9 cellular contexts compared by ENCODE assay signal in the genomic region with DNA sequence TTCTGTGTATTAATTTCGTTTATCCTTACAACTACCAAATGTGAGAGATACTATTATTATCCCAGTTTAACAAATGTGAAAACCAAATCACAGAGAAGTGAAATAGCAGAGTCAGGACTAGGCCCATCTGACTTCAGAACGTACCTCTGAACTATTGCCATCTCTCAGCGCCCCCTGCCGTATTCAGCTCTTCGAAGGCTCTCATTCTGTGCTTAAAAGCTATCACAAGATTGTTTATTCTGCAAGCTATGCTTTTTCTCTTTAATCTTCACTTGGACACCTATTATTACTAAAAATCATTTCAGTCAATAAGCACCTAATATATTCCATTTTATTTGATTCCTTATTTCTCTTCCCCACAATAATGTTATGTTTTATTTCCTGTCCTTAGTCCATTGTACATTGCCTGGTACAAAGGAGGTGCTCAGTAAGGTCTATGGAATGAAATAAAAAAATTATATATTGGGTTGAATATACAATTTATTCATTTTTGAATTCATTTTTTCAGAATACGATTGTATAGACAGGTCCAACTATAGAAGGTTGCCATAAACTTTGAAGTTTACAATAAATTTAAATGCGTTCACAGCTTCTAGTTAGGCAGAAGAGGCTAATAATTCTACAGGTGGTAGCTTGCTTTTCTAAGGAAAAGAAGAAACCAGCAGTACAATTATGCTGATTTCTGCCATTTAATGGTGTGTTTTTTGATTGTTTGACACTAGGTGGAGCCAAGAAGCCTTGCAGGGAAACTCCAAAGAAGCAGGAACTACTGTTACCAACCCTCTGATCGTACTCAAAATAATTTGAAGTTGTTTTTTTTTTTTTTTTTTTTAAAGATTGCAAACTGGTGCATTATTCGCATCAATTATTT.
A peak's percentile ranks its signal among the peaks of the same experiment; 100 is the strongest.
DNase-seq lines count a peak whose midpoint lies in the region; ATAC-seq and TF ChIP-seq lines count a peak whose summit lies in the region.
"Had no signal": no experiment of that assay in that cellular context is flagged by ENCODE, and none has a peak within 500 bp of the region (broad histone marks: within the 10 kb centered on the region; RNA-seq: fewer than 3 reads in every experiment).

No MANE protein-coding gene starts in this region.

- no peaks in the 10 kb centered on the region for H3K79me2 ChIP-seq in neural progenitor cell (ENCODE audit: low read depth)

- H3K36me3 Mint-ChIP-seq in neural progenitor cell, result no peaks in the 10 kb centered on the region

- no peaks in the 10 kb centered on the region for H3K4me1 ChIP-seq in neural progenitor cell

- H3K9ac ChIP-seq in neural progenitor cell, result no peak overlapping the region

- no peak overlapping the region for H3K4me2 ChIP-seq in neural progenitor cell

- DNase-seq in Caki2 (ENCODE audit: low read depth), result peak; percentile 29
- DNase-seq in LHCN-M2 (ENCODE audit: low read depth), result peak; percentile 68
- peak; percentile 14 for DNase-seq in SIG-M5 (lab: John Stamatoyannopoulos, UW)
- DNase-seq in epidermal melanocyte (ENCODE audit: insufficient read length, low spot score), result peak; percentile 42
- peak; percentile 53 for DNase-seq in neural progenitor cell (ENCODE audit: low spot score)
- no peak for DNase-seq in omental fat pad (ENCODE audit: low spot score)
- no peak for DNase-seq in activated CD8-positive, alpha-beta memory T cell treated with anti-CD3 and anti-CD28 coated beads for 24 hours

- in situ Hi-C loops in Caki2 (cut with HindIII; ENCODE audit: low pct_unique_long_range_greater_than_20kb, low sequenced_read_pairs), result loop anchor here (25.0 kb wide), 1 partner anchor 432 kb away; the partner anchor contains the start of gene MTAP

- no peak overlapping the region for H3K27ac ChIP-seq in neural progenitor cell
- H3K27ac ChIP-seq: ovary had no signal

- H3K36me3 ChIP-seq in neural progenitor cell, result no peaks in the 10 kb centered on the region
- H3K36me3 ChIP-seq: ovary had no signal

- TF ChIP-seq CTCF in neural progenitor cell (IDR thresholded peaks at IDR 0.05) (peak; percentile 66), omental fat pad (IDR thresholded peaks at IDR 0.05) (no peak)

- H3K4me3 Mint-ChIP-seq in neural progenitor cell, result no peak overlapping the region

- ATAC-seq in GM18868 (IDR thresholded peaks at IDR 0.05; ENCODE audit: unreplicated experiment) (peak; percentile 51), omental fat pad (ENCODE audit: low FRiP score) (no peak)

- no peaks in the 10 kb centered on the region for H3K9me3 ChIP-seq in neural progenitor cell (ENCODE audit: low read depth)
- H3K9me3 ChIP-seq: ovary had no signal

- no peak overlapping the region for H3K27ac Mint-ChIP-seq in neural progenitor cell

- H3K4me1 Mint-ChIP-seq in neural progenitor cell, result no peaks in the 10 kb centered on the region

- H3K9me3 Mint-ChIP-seq in neural progenitor cell, result no peaks in the 10 kb centered on the region

- H3K27me3 Mint-ChIP-seq in neural progenitor cell (ENCODE audit: insufficient read depth, low read depth), result no peaks in the 10 kb centered on the region

- no peaks in the 10 kb centered on the region for H4K20me1 ChIP-seq in neural progenitor cell (ENCODE audit: low read depth)

- no peaks in the 10 kb centered on the region for H3F3A ChIP-seq in neural progenitor cell (ENCODE audit: low read depth)

- no peak overlapping the region for H3K4me3 ChIP-seq in neural progenitor cell
- H3K4me3 ChIP-seq: ovary had no signal

- H3K27me3 ChIP-seq in neural progenitor cell, result no peaks in the 10 kb centered on the region
- H3K27me3 ChIP-seq: ovary had no signal

- H2AFZ ChIP-seq in neural progenitor cell (replicated peaks), result no peak overlapping the region

Comparison
In these comparisons a context has a peak if more than half of its experiments do, and no peak if none do; other contexts are left out.
1. DNase-seq: peak in Caki2 (single experiment), LHCN-M2 (single experiment), SIG-M5 (single experiment), epidermal melanocyte (single experiment) and neural progenitor cell (single experiment); none in omental fat pad (single experiment) and activated CD8-positive, alpha-beta memory T cell treated with anti-CD3 and anti-CD28 coated beads for 24 hours (single experiment).